ENCODE assay signal across 3 cellular contexts in the genomic region with DNA sequence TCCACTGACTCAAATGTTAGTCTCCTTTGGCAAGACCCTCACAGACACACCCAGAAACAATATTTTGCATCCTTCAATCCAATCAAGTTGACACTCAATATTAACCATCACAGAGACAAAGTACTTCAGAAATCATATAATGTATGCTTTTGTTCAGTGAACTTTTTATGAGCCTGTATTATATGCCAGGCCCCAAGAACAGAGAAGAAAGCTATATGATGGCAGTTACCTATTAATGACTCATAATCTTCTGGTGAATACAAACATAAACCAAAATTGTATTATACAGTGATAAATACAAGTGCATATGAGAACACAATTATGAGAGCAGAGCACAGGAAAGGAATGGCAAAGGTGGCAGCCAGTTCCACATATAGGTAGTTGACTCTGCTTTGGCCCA.
"Had no signal": no experiment of that assay in that cellular context is flagged by ENCODE, and none has a peak within 500 bp of the region (broad histone marks: within the 10 kb centered on the region; RNA-seq: fewer than 3 reads in every experiment).

No MANE protein-coding gene starts in this region.

- ATAC-seq: GM12878 had no signal

- DNase-seq: GDM1, GF-D8 had no signal

- H3K4me3 ChIP-seq: GM12878 had no signal
